8 cellular contexts compared by ENCODE assay signal in the genomic region with DNA sequence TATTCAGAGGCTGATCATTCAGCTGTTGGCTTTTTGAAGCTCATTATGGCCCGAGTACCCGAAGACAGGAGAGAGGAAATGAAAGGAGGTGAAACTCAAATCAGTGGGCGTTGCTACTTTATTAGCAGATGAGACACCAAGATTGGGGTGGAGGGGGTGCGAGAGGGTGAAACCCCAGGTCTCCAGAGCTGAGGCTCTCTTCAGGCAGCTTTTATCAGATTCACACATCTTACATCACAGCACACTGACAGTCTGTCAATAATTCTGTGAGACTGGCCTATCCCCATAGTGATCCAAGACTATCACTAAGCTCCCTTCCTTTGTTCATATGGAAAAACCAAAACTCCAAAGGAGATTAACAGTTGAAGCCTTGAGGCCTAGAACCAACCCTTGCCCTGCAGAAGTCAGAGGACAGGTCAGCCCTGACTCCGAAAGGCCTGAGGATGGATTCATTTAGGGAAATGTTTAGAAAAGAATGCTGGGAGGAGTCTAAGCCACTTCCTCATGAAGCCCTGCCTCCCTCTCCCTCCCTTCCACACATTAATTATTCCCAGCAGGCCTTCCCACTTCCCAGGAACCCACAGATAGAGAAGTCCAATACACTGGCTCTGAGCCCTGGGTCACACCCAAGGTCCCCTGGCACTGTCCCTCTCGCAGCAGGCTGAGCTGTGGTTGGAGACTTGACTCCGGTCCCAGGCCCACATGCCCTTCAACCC. TPM values are rescaled to one million over a fixed set of nuclear protein-coding genes. Genes with fewer than 3 reads are reported as not detected.
DNase-seq lines count a peak whose midpoint lies in the region; ATAC-seq, FAIRE-seq and TF ChIP-seq lines count a peak whose summit lies in the region.

No MANE protein-coding gene starts in this region.

- H3K9me3 Mint-ChIP-seq in activated T-cell treated with anti-CD3 and anti-CD28 coated beads, Interleukin-2, amount 50 U/mL, for 72 hours, result peaks cover 1 to 2% of the 10 kb centered on the region in 2 donors

- peak; percentile 13 for FAIRE-seq in keratinocyte (lab: Jason Lieb, UNC)

- 90% methylated on average over 6 of the region's 7 CpGs for WGBS in mammary epithelial cell (ENCODE audit: low coverage, missing lambda C conversion rate)

- H2AFZ ChIP-seq in keratinocyte (ENCODE audit: control insufficient read depth, low read length), result no peak overlapping the region
- no peak overlapping the region for H2AFZ ChIP-seq in mammary epithelial cell (ENCODE audit: low read depth, low read length)

- H3K27ac Mint-ChIP-seq in activated T-cell treated with anti-CD3 and anti-CD28 coated beads, Interleukin-2, amount 50 U/mL, for 72 hours, result peak overlapping the region; percentile 87

- H4K20me1 ChIP-seq in keratinocyte (ENCODE audit: control insufficient read depth, extremely low read depth, insufficient read depth, low read length) (no peaks in the 10 kb centered on the region), mammary epithelial cell (ENCODE audit: insufficient read depth, low read length) (no peaks in the 10 kb centered on the region)

- peaks cover 59% of the 10 kb centered on the region for H3K4me1 Mint-ChIP-seq in activated T-cell treated with anti-CD3 and anti-CD28 coated beads, Interleukin-2, amount 50 U/mL, for 72 hours (ENCODE audit: low read depth)

- H3K27ac ChIP-seq in keratinocyte (ENCODE audit: control insufficient read depth, insufficient read depth, low read length) (no peak overlapping the region), subcutaneous abdominal adipose tissue (ENCODE audit: low read depth, low read length) (peak overlapping the region; percentile 16), mammary epithelial cell (ENCODE audit: insufficient read depth, low read depth, low read length) (no peak overlapping the region)

- H3K36me3 ChIP-seq in keratinocyte (ENCODE audit: control insufficient read depth in 2 of 2, extremely low read depth in 1 of 2, insufficient read depth in 2 of 2, low read length in 2 of 2) (peaks cover 0 to 2% of the 10 kb centered on the region in 2 experiments), subcutaneous abdominal adipose tissue (ENCODE audit: control insufficient read depth in 5 of 5, insufficient read depth in 5 of 5, low read length in 5 of 5) (no peaks in the 10 kb centered on the region), mammary epithelial cell (ENCODE audit: insufficient read depth, low read length) (no peaks in the 10 kb centered on the region)

- peak overlapping the region; percentile 19 to 62 for H3K4me3 Mint-ChIP-seq in activated T-cell treated with anti-CD3 and anti-CD28 coated beads, Interleukin-2, amount 50 U/mL, for 72 hours

- H3K79me2 ChIP-seq in keratinocyte (ENCODE audit: control insufficient read depth, insufficient read depth, low read length) (peaks cover 20% of the 10 kb centered on the region), mammary epithelial cell (ENCODE audit: insufficient read depth, low read length) (no peaks in the 10 kb centered on the region)

- H3K4me2 ChIP-seq in keratinocyte (ENCODE audit: control insufficient read depth, extremely low read depth, insufficient read depth, low read depth, low read length) (no peak overlapping the region), mammary epithelial cell (ENCODE audit: insufficient read depth, low read depth, low read length) (no peak overlapping the region)

- in situ Hi-C loops in mammary epithelial cell (cut with MboI; ENCODE audit: low sequenced_read_pairs in 2 of 2), result no loop called here

- H3K27me3 ChIP-seq in keratinocyte (ENCODE audit: control insufficient read depth, extremely low read depth, insufficient read depth, low read length) (no peaks in the 10 kb centered on the region), subcutaneous abdominal adipose tissue (ENCODE audit: control insufficient read depth in 5 of 5, insufficient read depth in 4 of 5, low read length in 5 of 5) (no peaks in the 10 kb centered on the region), mammary epithelial cell (ENCODE audit: insufficient read depth, low read length) (no peaks in the 10 kb centered on the region)

- H3K36me3 Mint-ChIP-seq in activated T-cell treated with anti-CD3 and anti-CD28 coated beads, Interleukin-2, amount 50 U/mL, for 72 hours (ENCODE audit: insufficient read depth in 2 of 2), result peaks cover 7 to 16% of the 10 kb centered on the region in 2 donors

- peaks cover 6% of the 10 kb centered on the region for H3K4me1 ChIP-seq in keratinocyte (ENCODE audit: control insufficient read depth, extremely low read depth, insufficient read depth, low read length)
- peaks cover 0 to 18% (median 10%) of the 10 kb centered on the region in 5 donors for H3K4me1 ChIP-seq in subcutaneous abdominal adipose tissue (ENCODE audit: control insufficient read depth in 5 of 5, insufficient read depth in 5 of 5, low read length in 5 of 5)
- peaks cover 4% of the 10 kb centered on the region for H3K4me1 ChIP-seq in mammary epithelial cell (ENCODE audit: insufficient read depth, low read length)

- DNase-seq in stimulated activated CD4-positive, alpha-beta T cell treated with anti-CD3 and anti-CD28 coated beads, Interleukin-12 subunit alpha, Interleukin-12 subunit beta, amount 100 ng/mL, for 4 hours, result peak; percentile 37
- no peak for DNase-seq in stimulated activated CD4-positive, alpha-beta T cell treated with anti-CD3 and anti-CD28 coated beads, Interleukin-2, amount 100 ng/mL, for 48 hours
- peak in 1 of 2 donors; percentile 35 for DNase-seq in activated T-cell treated with anti-CD3 and anti-CD28 coated beads, Interleukin-2, amount 50 U/mL, for 72 hours
- no peak for DNase-seq in keratinocyte (ENCODE audit: low read depth, low spot score)
- DNase-seq in globus pallidus (ENCODE audit: low spot score), result no peak
- DNase-seq in mammary epithelial cell, result no peak

- no TSS peak for BruUV-seq in mammary epithelial cell (replicated peaks; lab: Mats Ljungman, UMichigan)

- no peaks in the 10 kb centered on the region for H3K9me3 ChIP-seq in keratinocyte (ENCODE audit: control insufficient read depth, low read depth, low read length)
- H3K9me3 ChIP-seq in subcutaneous abdominal adipose tissue (ENCODE audit: control insufficient read depth in 5 of 5, low read length in 5 of 5), result peaks cover 0 to 5% (median 2%) of the 10 kb centered on the region in 5 donors
- no peaks in the 10 kb centered on the region for H3K9me3 ChIP-seq in mammary epithelial cell (replicated peaks; ENCODE audit: insufficient read depth, low read length)

- H3K27me3 Mint-ChIP-seq in activated T-cell treated with anti-CD3 and anti-CD28 coated beads, Interleukin-2, amount 50 U/mL, for 72 hours (ENCODE audit: low read depth), result no peaks in the 10 kb centered on the region

- H3K9ac ChIP-seq in keratinocyte (ENCODE audit: control insufficient read depth, extremely low read depth, insufficient read depth, low read length) (no peak overlapping the region), subcutaneous abdominal adipose tissue (ENCODE audit: low read length in 5 of 5) (no peak overlapping the region), mammary epithelial cell (ENCODE audit: insufficient read depth, low read length) (no peak overlapping the region)

- H3K9me1 ChIP-seq in keratinocyte (ENCODE audit: control insufficient read depth, extremely low read depth, insufficient read depth, low read length), result peaks cover 5% of the 10 kb centered on the region

- no peak overlapping the region for H3K4me3 ChIP-seq in keratinocyte (ENCODE audit: control insufficient read depth in 2 of 3, extremely low read depth in 1 of 3, insufficient read depth in 2 of 3, low read depth in 1 of 3, low read length in 3 of 3)
- no peak overlapping the region for H3K4me3 ChIP-seq in subcutaneous abdominal adipose tissue (ENCODE audit: low read depth in 1 of 5, low read length in 5 of 5)
- no peak overlapping the region for H3K4me3 ChIP-seq in mammary epithelial cell (replicated peaks in 1 of 3; ENCODE audit: insufficient read depth in 1 of 3, low read depth in 2 of 3, low read length in 3 of 3)

- ATAC-seq in activated T-cell treated with anti-CD3 and anti-CD28 coated beads, Interleukin-2, amount 50 U/mL, for 72 hours (replicated peaks in 1 of 2), result peak; percentile 33 to 46
- ATAC-seq in HG02571 (IDR thresholded peaks at IDR 0.05; ENCODE audit: unreplicated experiment), result no peak

- dilution Hi-C loops in keratinocyte (cut with MboI; ENCODE audit: extremely low pct_ligation_motif_present, low sequenced_read_pairs) (no loop called here), mammary epithelial cell (cut with HindIII; ENCODE audit: low sequenced_read_pairs) (no loop called here)

- CTCF ChIA-PET in mammary epithelial cell (lab: Charles Lee; ENCODE audit: low non-redundant PET), result no interaction called here

- no peak for TF ChIP-seq CTCF in keratinocyte (optimal IDR thresholded peaks at IDR 0.05 in 1 of 3, IDR thresholded peaks at IDR 0.05 in 1 of 3, conservative IDR thresholded peaks at IDR 0.05 in 1 of 3; ENCODE audit: extremely low read depth in 1 of 3, insufficient read depth in 2 of 3, low read length in 3 of 3)
- no peak for TF ChIP-seq CTCF in mammary epithelial cell (conservative IDR thresholded peaks at IDR 0.05 in 1 of 2, IDR thresholded peaks at IDR 0.05 in 1 of 2; ENCODE audit: extremely low read depth in 1 of 2, insufficient read depth in 1 of 2, low read depth in 1 of 2, low read length in 2 of 2)

- intact Hi-C loops in mammary epithelial cell (cut with micrococcal nuclease), result no loop called here

RNA-seq across cellular contexts. Expression of gene TRERF1, which starts 23.2 kb away (rescaled TPM):
- 10 to 100 TPM; 37.2 to 43.0 TPM for total RNA-seq in activated T-cell treated with anti-CD3 and anti-CD28 coated beads, Interleukin-2, amount 50 U/mL, for 72 hours
- polyA plus RNA-seq in keratinocyte, result 3.2 to 4.8 TPM (median 4.5 TPM) in 3 replicates
- 2.0 TPM for polyA plus RNA-seq in keratinocyte (2011; ENCODE audit: low read depth)
- 3.3 TPM in 2 replicates for polyA plus RNA-seq in keratinocyte (2011; cell fraction: cytosol; rRNA removed)
- 12.0 and 14.6 TPM in 2 replicates for polyA plus RNA-seq in keratinocyte (2011; cell fraction: nucleus; rRNA removed)
- 2.4 and 6.4 TPM in 2 replicates for polyA plus RNA-seq in keratinocyte (2012; ENCODE audit: low replicate concordance)
- 5.4 to 18.3 TPM (median 9.5 TPM) in 3 replicates for polyA minus RNA-seq in keratinocyte
- 3.8 TPM for polyA minus RNA-seq in keratinocyte (2011; cell fraction: cytosol; rRNA and poly(A)+ RNA removed)
- polyA minus RNA-seq in keratinocyte (2011; cell fraction: nucleus; rRNA and poly(A)+ RNA removed), result 8.7 and 14.2 TPM in 2 replicates
- total RNA-seq in mammary epithelial cell, result 1 to 10 TPM in 1 of 2 donors, under 1 TPM in 1; 0.33 to 4.9 TPM
- 3.7 TPM for polyA plus RNA-seq in mammary epithelial cell
- 10.7 TPM for polyA minus RNA-seq in mammary epithelial cell

Comparison
In these comparisons a context has a peak if more than half of its experiments do, and no peak if none do; other contexts are left out.
1. RNA of gene TRERF1, which starts 23.2 kb away (total RNA-seq): 37.2 to 43.0 TPM in activated T-cell treated with anti-CD3 and anti-CD28 coated beads, Interleukin-2, amount 50 U/mL, for 72 hours; 0.33 to 4.9 TPM in mammary epithelial cell; every median in the first group is over 4 times any median in the second.